ENCODE assay signal across 9 cellular contexts in genomic region chr1:216200941-216201340, GRCh38.
"Had no signal": no experiment of that assay in that cellular context is flagged by ENCODE, and none has a peak within 500 bp of the region (broad histone marks: within the 10 kb centered on the region; RNA-seq: fewer than 3 reads in every experiment).

No MANE protein-coding gene starts in this region.

- ATAC-seq: GM23338, HCT116 had no signal

- H3K27ac ChIP-seq: GM23248 had no signal

- H3K36me3 ChIP-seq: HAP-1 had no signal

- H3K4me3 Mint-ChIP-seq: GM23338, H9, HFFc6 had no signal

- H3K4me3 ChIP-seq: GM23248, GM23338, HAP-1 had no signal

- H3K27ac Mint-ChIP-seq: GM23338, H9, HFFc6 had no signal

- DNase-seq: GM23248, GOT3, H7, H9, HCEC 1CT, HFFc6 had no signal

- H3K9me3 Mint-ChIP-seq: GM23338, H9, HFFc6 had no signal

- H3K4me1 ChIP-seq: HAP-1 had no signal

- H3K9me3 ChIP-seq: HAP-1 had no signal

- H3K9ac ChIP-seq: GM23248 had no signal
